9 cellular contexts compared by ENCODE assay signal in the genomic region with DNA sequence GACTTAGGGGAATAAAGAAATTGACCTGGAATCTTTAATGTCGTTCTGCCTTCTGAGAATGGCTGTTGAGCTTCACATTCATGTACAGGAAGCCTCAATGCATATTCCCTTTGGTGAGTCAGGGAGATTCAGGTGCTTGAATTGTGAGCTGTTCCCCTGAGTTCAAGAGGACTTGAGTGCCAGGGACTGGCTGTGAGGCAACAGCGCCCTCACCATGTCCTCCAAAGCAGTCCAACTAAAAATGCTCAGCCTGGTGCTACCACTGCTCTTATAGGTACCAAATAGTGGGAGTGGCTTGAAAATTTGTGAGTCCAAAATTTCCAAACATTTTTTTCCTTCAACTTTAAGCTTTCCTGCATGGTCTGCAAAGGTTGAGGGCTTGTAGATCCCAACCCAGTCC. TPM values are rescaled to one million over a fixed set of nuclear protein-coding genes. Genes with fewer than 3 reads are reported as not detected.
DNase-seq lines count a peak whose midpoint lies in the region; ATAC-seq and TF ChIP-seq lines count a peak whose summit lies in the region.
"Had no signal": no experiment of that assay in that cellular context is flagged by ENCODE, and none has a peak within 500 bp of the region (broad histone marks: within the 10 kb centered on the region; RNA-seq: fewer than 3 reads in every experiment).

No MANE protein-coding gene starts in this region.

- H3K36me3 ChIP-seq in left ventricle myocardium inferior (peaks cover 93% of the 10 kb centered on the region), heart left ventricle (peaks cover 0 to 94% (median 84%) of the 10 kb centered on the region in 9 donors)

- WGBS in heart left ventricle, 4 donors: 83 to 86% (median 85%) methylated on average over 2 of the region's 2 CpGs

- H3K27me3 ChIP-seq in left ventricle myocardium inferior (ENCODE audit: low read depth): no peaks in the 10 kb centered on the region
- no peaks in the 10 kb centered on the region for H3K27me3 ChIP-seq in heart left ventricle

- DNase-seq in left ventricle myocardium inferior (no peak), heart left ventricle (no peak), NCI-H226 (peak; percentile 61), type B pancreatic cell (ENCODE audit: extremely low spot score, unreplicated experiment) (no peak), KG1 (lab: John Stamatoyannopoulos, UW) (no peak)
- no peak for DNase-seq in activated CD8-positive, alpha-beta memory T cell treated with anti-CD3 and anti-CD28 coated beads, Interleukin-2, amount 50 U/mL, for 48 hours
- DNase-seq: activated CD4-positive, alpha-beta T cell treated with anti-CD3 and anti-CD28 coated beads for 1 hour had no signal

- H3K27ac Mint-ChIP-seq in dendritic cell treated with granulocyte-macrophage colony-stimulating factor and Interleukin-4, amounts not matched to agents 40 ng/mL and 50 ng/mL, for 4 days: peak overlapping the region; percentile 62
- no peak overlapping the region for H3K27ac Mint-ChIP-seq in type B pancreatic cell

- H3K9me3 Mint-ChIP-seq in dendritic cell treated with granulocyte-macrophage colony-stimulating factor and Interleukin-4, amounts not matched to agents 40 ng/mL and 50 ng/mL, for 4 days: no peaks in the 10 kb centered on the region
- H3K9me3 Mint-ChIP-seq in type B pancreatic cell: no peaks in the 10 kb centered on the region

- no peaks in the 10 kb centered on the region for H3K27me3 Mint-ChIP-seq in dendritic cell treated with granulocyte-macrophage colony-stimulating factor and Interleukin-4, amounts not matched to agents 40 ng/mL and 50 ng/mL, for 4 days
- H3K27me3 Mint-ChIP-seq in type B pancreatic cell: no peaks in the 10 kb centered on the region

- ATAC-seq in heart left ventricle (no peak), GM19467 (IDR thresholded peaks at IDR 0.05; ENCODE audit: unreplicated experiment) (no peak)

- TF ChIP-seq CTCF in left ventricle myocardium inferior (IDR thresholded peaks at IDR 0.05; ENCODE audit: borderline replicate concordance) (peak; percentile 24), heart left ventricle (IDR thresholded peaks at IDR 0.05) (peak in 2 of 12 donors; percentile 8 to 9), type B pancreatic cell (conservative IDR thresholded peaks at IDR 0.05) (peak; percentile 38)

- no peak overlapping the region for H3K4me3 Mint-ChIP-seq in dendritic cell treated with granulocyte-macrophage colony-stimulating factor and Interleukin-4, amounts not matched to agents 40 ng/mL and 50 ng/mL, for 4 days
- no peak overlapping the region for H3K4me3 Mint-ChIP-seq in type B pancreatic cell

- peaks cover 88% of the 10 kb centered on the region for H3K36me3 Mint-ChIP-seq in dendritic cell treated with granulocyte-macrophage colony-stimulating factor and Interleukin-4, amounts not matched to agents 40 ng/mL and 50 ng/mL, for 4 days (ENCODE audit: low read depth)
- peaks cover 4% of the 10 kb centered on the region for H3K36me3 Mint-ChIP-seq in type B pancreatic cell

- no peaks in the 10 kb centered on the region for H3K9me3 ChIP-seq in left ventricle myocardium inferior (replicated peaks)
- H3K9me3 ChIP-seq in heart left ventricle: no peaks in the 10 kb centered on the region

- TF ChIP-seq POLR2A in heart left ventricle (IDR thresholded peaks at IDR 0.05): no peak

- H3K4me1 ChIP-seq in left ventricle myocardium inferior: no peaks in the 10 kb centered on the region
- H3K4me1 ChIP-seq in heart left ventricle: no peaks in the 10 kb centered on the region

- intact Hi-C loops in left ventricle myocardium inferior (cut with micrococcal nuclease) (no loop called here), heart left ventricle (cut with DNase I) (no loop called here)
- intact Hi-C loops in dendritic cell treated with granulocyte-macrophage colony-stimulating factor and Interleukin-4, amounts not matched to agents 40 ng/mL and 50 ng/mL, for 4 days (cut with micrococcal nuclease): loop anchor here (10.0 kb wide), 1 partner anchor 407 kb away; no protein-coding TSS in a partner anchor

- H3K4me1 Mint-ChIP-seq in dendritic cell treated with granulocyte-macrophage colony-stimulating factor and Interleukin-4, amounts not matched to agents 40 ng/mL and 50 ng/mL, for 4 days (ENCODE audit: low read depth): no peaks in the 10 kb centered on the region
- no peaks in the 10 kb centered on the region for H3K4me1 Mint-ChIP-seq in type B pancreatic cell (ENCODE audit: unreplicated experiment)

- H3K4me3 ChIP-seq in left ventricle myocardium inferior (no peak overlapping the region), heart left ventricle (no peak overlapping the region)

- no peak overlapping the region for H3K27ac ChIP-seq in left ventricle myocardium inferior (replicated peaks)
- no peak overlapping the region for H3K27ac ChIP-seq in heart left ventricle

RNA-seq across cellular contexts. Expression of gene LEO1, which starts 54.1 kb away (rescaled TPM):
- total RNA-seq in left ventricle myocardium inferior (9.7 TPM), heart left ventricle (10 to 100 TPM in 1 of 9 donors, 1 to 10 TPM in 8; 4.9 to 10.4 (median 8.3) TPM), type B pancreatic cell (ENCODE audit: low replicate concordance) (25.8 and 30.0 TPM in 2 replicates)
- 10 to 100 TPM in 1 of 2 donors, 1 to 10 TPM in 1; 8.3 to 12.6 TPM for polyA plus RNA-seq in heart left ventricle
